Comparison of ENCODE assay signal across 1 cellular context in the genomic region with DNA sequence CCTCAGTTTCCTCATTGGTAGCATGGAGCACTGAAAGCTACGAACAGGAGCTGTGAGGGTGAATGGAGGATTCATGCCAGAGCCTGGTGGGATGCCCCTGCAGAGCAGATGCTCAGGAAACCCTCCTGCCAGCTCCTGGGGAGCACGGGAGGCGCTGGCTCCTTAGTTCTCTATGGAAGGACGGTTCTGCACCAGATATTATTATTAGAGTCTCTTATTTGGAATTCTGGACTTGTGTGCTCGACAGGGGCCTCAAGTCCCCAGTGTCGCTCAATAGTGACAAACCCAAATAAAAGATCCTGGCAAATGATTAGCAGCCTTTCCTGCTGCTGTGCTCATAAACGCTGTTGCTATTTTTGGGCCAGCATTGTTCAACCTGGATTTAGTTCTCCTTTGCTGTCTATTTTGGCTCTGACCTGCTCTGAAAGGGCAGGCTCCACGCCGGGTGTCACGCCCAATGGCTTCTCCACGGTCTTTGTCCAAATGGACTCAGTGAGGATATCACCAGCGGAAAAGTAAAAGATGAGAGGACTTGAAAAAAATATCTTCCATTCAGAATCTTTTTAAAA.
TF ChIP-seq lines count a peak whose summit lies in the region.

No MANE protein-coding gene starts in this region.

TF ChIP-seq in endothelial cell of umbilical vein, 7 proteins besides CTCF, POLR2A, EP300 and RAD21 (continued from another document):
- TF ChIP-seq GATA2 (IDR thresholded peaks at IDR 0.05; ENCODE audit: insufficient read depth, insufficient read length, low read depth, low read length) = no peak
- no peak for TF ChIP-seq JUN (IDR thresholded peaks at IDR 0.05; ENCODE audit: borderline replicate concordance, insufficient read depth, insufficient read length, low read depth)
- no peak for TF ChIP-seq FOS (IDR thresholded peaks at IDR 0.05; ENCODE audit: borderline replicate concordance, insufficient read depth, low read length)
- no peak for TF ChIP-seq POLR2AphosphoS5 (IDR thresholded peaks at IDR 0.05; ENCODE audit: insufficient read depth, low read depth, low read length)
- no peak for TF ChIP-seq MYC (IDR thresholded peaks at IDR 0.05; ENCODE audit: low read depth, low read length)
- TF ChIP-seq, protein P1, sequence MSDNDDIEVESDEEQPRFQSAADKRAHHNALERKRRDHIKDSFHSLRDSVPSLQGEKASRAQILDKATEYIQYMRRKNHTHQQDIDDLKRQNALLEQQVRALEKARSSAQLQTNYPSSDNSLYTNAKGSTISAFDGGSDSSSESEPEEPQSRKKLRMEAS (IDR thresholded peaks at IDR 0.05; ENCODE audit: insufficient read depth, insufficient read length) = no peak
